1 cellular context compared by ENCODE assay signal in the genomic region with DNA sequence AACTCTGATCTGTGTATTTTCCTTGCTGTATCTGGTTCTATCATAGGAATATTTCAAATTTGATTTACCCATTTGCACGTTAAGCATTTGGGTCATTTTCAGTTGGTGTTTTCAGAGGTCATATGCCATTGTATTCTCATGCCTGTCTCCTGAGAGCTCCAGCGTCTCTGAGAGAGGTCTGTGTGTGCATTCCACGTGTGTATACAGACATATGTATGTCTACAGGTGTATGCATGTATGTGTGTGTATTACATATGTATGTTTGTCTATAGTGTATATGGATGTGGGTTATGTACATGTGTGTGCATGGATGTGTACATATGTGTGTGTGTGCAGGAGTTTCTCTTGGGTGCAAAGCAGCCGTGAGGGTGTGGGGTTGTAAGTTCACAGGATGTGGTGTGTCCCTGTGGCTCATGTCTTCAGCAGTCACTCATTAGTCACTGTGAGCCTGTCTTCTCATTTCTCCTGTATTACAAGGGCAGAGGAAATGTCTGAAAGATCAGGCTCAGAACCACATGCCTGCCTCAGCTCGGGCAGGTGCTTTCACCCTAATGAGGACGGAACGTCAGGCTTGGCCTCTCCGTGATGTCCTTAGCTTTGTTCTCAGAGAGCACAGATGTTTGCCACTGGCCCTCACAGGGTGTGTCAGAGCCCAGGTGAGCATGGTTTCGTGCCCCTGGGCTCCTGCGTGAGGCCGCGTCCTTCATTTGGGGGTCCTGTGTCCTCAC.
TF ChIP-seq lines count a peak whose summit lies in the region.

No MANE protein-coding gene starts in this region.

TF ChIP-seq in WTC11, 78 proteins besides CTCF, POLR2A, EP300 and RAD21 (continued from another document):
- TF ChIP-seq, protein P1, sequence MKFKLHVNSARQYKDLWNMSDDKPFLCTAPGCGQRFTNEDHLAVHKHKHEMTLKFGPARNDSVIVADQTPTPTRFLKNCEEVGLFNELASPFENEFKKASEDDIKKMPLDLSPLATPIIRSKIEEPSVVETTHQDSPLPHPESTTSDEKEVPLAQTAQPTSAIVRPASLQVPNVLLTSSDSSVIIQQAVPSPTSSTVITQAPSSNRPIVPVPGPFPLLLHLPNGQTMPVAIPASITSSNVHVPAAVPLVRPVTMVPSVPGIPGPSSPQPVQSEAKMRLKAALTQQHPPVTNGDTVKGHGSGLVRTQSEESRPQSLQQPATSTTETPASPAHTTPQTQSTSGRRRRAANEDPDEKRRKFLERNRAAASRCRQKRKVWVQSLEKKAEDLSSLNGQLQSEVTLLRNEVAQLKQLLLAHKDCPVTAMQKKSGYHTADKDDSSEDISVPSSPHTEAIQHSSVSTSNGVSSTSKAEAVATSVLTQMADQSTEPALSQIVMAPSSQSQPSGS (CRISPR knock-in tag; IDR thresholded peaks at IDR 0.05; ENCODE audit: borderline replicate concordance, low read depth), result no peak
- TF ChIP-seq, protein P2, sequence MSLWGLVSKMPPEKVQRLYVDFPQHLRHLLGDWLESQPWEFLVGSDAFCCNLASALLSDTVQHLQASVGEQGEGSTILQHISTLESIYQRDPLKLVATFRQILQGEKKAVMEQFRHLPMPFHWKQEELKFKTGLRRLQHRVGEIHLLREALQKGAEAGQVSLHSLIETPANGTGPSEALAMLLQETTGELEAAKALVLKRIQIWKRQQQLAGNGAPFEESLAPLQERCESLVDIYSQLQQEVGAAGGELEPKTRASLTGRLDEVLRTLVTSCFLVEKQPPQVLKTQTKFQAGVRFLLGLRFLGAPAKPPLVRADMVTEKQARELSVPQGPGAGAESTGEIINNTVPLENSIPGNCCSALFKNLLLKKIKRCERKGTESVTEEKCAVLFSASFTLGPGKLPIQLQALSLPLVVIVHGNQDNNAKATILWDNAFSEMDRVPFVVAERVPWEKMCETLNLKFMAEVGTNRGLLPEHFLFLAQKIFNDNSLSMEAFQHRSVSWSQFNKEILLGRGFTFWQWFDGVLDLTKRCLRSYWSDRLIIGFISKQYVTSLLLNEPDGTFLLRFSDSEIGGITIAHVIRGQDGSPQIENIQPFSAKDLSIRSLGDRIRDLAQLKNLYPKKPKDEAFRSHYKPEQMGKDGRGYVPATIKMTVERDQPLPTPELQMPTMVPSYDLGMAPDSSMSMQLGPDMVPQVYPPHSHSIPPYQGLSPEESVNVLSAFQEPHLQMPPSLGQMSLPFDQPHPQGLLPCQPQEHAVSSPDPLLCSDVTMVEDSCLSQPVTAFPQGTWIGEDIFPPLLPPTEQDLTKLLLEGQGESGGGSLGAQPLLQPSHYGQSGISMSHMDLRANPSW (CRISPR knock-in tag; conservative IDR thresholded peaks at IDR 0.05; ENCODE audit: low read depth), result no peak
- TF ChIP-seq, protein P3, sequence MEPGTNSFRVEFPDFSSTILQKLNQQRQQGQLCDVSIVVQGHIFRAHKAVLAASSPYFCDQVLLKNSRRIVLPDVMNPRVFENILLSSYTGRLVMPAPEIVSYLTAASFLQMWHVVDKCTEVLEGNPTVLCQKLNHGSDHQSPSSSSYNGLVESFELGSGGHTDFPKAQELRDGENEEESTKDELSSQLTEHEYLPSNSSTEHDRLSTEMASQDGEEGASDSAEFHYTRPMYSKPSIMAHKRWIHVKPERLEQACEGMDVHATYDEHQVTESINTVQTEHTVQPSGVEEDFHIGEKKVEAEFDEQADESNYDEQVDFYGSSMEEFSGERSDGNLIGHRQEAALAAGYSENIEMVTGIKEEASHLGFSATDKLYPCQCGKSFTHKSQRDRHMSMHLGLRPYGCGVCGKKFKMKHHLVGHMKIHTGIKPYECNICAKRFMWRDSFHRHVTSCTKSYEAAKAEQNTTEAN (CRISPR knock-in tag; IDR thresholded peaks at IDR 0.05), result no peak
